Comparison of ENCODE assay signal across 1 cellular context in the genomic region with DNA sequence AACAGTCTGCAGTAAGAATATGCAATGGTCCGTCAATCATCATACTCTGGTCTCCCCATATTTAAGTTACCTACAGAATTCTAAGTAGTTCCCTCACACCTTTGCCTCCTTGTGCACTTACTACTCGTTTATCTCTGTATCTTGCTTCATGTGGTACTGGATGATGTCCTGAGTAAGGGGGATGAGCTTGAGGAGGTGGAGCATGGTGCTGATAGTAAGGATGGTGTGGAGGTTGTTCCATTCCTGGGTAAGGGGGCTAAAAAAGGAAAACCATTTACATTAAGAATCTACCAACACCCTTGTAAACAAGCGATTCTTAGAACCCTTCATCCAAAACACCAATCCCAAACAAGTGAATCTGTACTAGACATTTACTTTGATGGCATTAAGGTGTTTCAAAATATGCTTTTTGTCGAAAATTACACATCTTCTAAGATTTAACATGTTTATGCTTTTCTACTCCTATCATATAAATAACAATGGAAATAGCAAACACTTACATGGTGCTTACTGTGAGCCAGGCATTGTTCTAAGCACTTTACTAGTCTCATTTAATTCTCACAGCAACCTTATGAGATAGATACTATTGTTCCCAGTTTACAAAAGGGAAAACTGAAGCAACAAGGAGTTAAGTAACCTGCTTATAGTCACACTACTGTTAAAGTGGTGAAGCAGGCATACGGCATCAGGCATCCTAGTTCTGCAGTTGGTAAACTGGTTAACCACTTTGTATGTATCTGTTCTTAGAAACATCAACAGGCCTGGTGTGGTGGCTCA.
TF ChIP-seq lines count a peak whose summit lies in the region.

No MANE protein-coding gene starts in this region.

TF ChIP-seq in WTC11, 78 proteins besides CTCF, POLR2A, EP300 and RAD21 (continued from another document):
- TF ChIP-seq NR2C2 (CRISPR knock-in tag; IDR thresholded peaks at IDR 0.05), result no peak
- TF ChIP-seq CBFB (CRISPR knock-in tag; IDR thresholded peaks at IDR 0.05; ENCODE audit: low read depth), result no peak
- no peak for TF ChIP-seq ZNF121 (CRISPR knock-in tag; IDR thresholded peaks at IDR 0.05)
- no peak for TF ChIP-seq CREB1 (CRISPR knock-in tag; IDR thresholded peaks at IDR 0.05)
- TF ChIP-seq, protein P1, sequence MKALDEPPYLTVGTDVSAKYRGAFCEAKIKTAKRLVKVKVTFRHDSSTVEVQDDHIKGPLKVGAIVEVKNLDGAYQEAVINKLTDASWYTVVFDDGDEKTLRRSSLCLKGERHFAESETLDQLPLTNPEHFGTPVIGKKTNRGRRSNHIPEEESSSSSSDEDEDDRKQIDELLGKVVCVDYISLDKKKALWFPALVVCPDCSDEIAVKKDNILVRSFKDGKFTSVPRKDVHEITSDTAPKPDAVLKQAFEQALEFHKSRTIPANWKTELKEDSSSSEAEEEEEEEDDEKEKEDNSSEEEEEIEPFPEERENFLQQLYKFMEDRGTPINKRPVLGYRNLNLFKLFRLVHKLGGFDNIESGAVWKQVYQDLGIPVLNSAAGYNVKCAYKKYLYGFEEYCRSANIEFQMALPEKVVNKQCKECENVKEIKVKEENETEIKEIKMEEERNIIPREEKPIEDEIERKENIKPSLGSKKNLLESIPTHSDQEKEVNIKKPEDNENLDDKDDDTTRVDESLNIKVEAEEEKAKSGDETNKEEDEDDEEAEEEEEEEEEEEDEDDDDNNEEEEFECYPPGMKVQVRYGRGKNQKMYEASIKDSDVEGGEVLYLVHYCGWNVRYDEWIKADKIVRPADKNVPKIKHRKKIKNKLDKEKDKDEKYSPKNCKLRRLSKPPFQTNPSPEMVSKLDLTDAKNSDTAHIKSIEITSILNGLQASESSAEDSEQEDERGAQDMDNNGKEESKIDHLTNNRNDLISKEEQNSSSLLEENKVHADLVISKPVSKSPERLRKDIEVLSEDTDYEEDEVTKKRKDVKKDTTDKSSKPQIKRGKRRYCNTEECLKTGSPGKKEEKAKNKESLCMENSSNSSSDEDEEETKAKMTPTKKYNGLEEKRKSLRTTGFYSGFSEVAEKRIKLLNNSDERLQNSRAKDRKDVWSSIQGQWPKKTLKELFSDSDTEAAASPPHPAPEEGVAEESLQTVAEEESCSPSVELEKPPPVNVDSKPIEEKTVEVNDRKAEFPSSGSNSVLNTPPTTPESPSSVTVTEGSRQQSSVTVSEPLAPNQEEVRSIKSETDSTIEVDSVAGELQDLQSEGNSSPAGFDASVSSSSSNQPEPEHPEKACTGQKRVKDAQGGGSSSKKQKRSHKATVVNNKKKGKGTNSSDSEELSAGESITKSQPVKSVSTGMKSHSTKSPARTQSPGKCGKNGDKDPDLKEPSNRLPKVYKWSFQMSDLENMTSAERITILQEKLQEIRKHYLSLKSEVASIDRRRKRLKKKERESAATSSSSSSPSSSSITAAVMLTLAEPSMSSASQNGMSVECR (CRISPR knock-in tag; IDR thresholded peaks at IDR 0.05; ENCODE audit: borderline replicate concordance), result no peak
- no peak for TF ChIP-seq ZNF416 (CRISPR knock-in tag; IDR thresholded peaks at IDR 0.05)
- TF ChIP-seq GTF2I (CRISPR knock-in tag; conservative IDR thresholded peaks at IDR 0.05), result no peak
- TF ChIP-seq, protein P2, sequence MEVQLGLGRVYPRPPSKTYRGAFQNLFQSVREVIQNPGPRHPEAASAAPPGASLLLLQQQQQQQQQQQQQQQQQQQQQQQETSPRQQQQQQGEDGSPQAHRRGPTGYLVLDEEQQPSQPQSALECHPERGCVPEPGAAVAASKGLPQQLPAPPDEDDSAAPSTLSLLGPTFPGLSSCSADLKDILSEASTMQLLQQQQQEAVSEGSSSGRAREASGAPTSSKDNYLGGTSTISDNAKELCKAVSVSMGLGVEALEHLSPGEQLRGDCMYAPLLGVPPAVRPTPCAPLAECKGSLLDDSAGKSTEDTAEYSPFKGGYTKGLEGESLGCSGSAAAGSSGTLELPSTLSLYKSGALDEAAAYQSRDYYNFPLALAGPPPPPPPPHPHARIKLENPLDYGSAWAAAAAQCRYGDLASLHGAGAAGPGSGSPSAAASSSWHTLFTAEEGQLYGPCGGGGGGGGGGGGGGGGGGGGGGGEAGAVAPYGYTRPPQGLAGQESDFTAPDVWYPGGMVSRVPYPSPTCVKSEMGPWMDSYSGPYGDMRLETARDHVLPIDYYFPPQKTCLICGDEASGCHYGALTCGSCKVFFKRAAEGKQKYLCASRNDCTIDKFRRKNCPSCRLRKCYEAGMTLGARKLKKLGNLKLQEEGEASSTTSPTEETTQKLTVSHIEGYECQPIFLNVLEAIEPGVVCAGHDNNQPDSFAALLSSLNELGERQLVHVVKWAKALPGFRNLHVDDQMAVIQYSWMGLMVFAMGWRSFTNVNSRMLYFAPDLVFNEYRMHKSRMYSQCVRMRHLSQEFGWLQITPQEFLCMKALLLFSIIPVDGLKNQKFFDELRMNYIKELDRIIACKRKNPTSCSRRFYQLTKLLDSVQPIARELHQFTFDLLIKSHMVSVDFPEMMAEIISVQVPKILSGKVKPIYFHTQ (CRISPR knock-in tag; IDR thresholded peaks at IDR 0.05), result no peak
- TF ChIP-seq, protein P3, sequence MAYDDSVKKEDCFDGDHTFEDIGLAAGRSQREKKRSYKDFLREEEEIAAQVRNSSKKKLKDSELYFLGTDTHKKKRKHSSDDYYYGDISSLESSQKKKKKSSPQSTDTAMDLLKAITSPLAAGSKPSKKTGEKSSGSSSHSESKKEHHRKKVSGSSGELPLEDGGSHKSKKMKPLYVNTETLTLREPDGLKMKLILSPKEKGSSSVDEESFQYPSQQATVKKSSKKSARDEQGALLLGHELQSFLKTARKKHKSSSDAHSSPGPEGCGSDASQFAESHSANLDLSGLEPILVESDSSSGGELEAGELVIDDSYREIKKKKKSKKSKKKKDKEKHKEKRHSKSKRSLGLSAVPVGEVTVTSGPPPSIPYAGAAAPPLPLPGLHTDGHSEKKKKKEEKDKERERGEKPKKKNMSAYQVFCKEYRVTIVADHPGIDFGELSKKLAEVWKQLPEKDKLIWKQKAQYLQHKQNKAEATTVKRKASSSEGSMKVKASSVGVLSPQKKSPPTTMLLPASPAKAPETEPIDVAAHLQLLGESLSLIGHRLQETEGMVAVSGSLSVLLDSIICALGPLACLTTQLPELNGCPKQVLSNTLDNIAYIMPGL (CRISPR knock-in tag; IDR thresholded peaks at IDR 0.05), result no peak
- no peak for TF ChIP-seq KAT7 (CRISPR knock-in tag; IDR thresholded peaks at IDR 0.05; ENCODE audit: borderline replicate concordance)
